14 cellular contexts compared by ENCODE assay signal in the genomic region with DNA sequence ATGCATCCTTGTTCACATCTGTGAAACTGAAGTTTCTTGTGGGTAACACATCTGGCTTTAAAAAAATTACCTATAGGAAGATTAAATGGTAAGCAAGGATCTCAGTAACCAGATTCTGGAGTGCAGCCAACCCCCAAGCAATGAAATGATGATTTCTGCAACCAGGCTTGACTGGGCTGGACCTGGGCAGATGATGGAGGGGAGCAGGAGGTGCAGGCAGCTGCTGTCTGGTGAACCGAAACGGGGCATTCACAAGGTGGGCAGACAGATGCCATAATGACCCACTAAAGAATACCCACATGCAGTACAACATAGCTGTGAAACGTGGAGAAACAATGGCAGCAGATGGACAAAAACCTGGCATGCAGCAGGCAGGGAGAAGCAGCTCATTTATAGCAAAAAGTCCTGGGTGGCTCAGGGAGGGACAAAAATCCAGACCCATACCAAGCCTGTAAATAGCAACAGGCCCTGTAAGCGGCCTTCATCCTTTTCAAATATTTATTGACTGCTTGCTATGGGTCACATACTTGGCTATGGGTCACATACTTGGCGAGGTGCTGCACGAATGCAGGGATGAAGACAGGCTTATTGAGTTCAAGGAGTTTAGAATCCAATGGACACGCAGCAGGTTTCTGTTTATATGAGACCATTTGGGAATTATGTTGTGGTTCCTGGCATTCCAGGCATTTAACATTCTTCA.
A peak's percentile ranks its signal among the peaks of the same experiment; 100 is the strongest.
DNase-seq lines count a peak whose midpoint lies in the region; ATAC-seq and TF ChIP-seq lines count a peak whose summit lies in the region.
"Had no signal": no experiment of that assay in that cellular context is flagged by ENCODE, and none has a peak within 500 bp of the region (broad histone marks: within the 10 kb centered on the region; RNA-seq: fewer than 3 reads in every experiment).

No MANE protein-coding gene starts in this region.

- POLR2A ChIA-PET in AG04450 (lab: Yijun Ruan, JAX): interaction anchor here (0.7 kb wide), 1 partner anchor 48 kb away, joined by 4 read pairs; no protein-coding TSS in a partner anchor

- no peaks in the 10 kb centered on the region; the same call in 1 of the 2 replicates for H3K9me3 ChIP-seq in AG04450 (ENCODE audit: control insufficient read depth, insufficient read depth, low read length)
- H3K9me3 ChIP-seq: thoracic aorta had no signal

- no peaks in the 10 kb centered on the region for H3K27me3 ChIP-seq in AG04450 (ENCODE audit: control insufficient read depth, insufficient read depth, low read length)

- no peak for TF ChIP-seq CTCF in AG04450 (IDR thresholded peaks at IDR 0.05; ENCODE audit: low read depth, low read length)
- TF ChIP-seq CTCF in fibroblast of villous mesenchyme (IDR thresholded peaks at IDR 0.05; ENCODE audit: insufficient read depth, low read depth, low read length): no peak

- H3K4me3 ChIP-seq in AG04450 (ENCODE audit: low read depth, low read length) (no peak overlapping the region), fibroblast of villous mesenchyme (ENCODE audit: low read depth, low read length) (no peak overlapping the region)
- H3K4me3 ChIP-seq: thoracic aorta had no signal

- peak overlapping the region; percentile 31 for H3K27ac ChIP-seq in AG04450 (ENCODE audit: low read depth, low read length)
- H3K27ac ChIP-seq: RWPE1, thoracic aorta had no signal

- CTCF ChIA-PET in AG04450 (lab: Charles Lee): interaction anchor here (2.8 kb wide), 1 partner anchor 21 kb away, joined by 12 read pairs; no protein-coding TSS in a partner anchor

- ATAC-seq in GM18873 (IDR thresholded peaks at IDR 0.05; ENCODE audit: low FRiP score, unreplicated experiment): no peak
- no peak for ATAC-seq in HG02588 (IDR thresholded peaks at IDR 0.05; ENCODE audit: unreplicated experiment)
- ATAC-seq: T-helper 17 cell had no signal

- DNase-seq in AG04450 (ENCODE audit: low read depth, low spot score): peak; percentile 52
- DNase-seq in GM04504 (ENCODE audit: low read depth): peak; percentile 54
- DNase-seq in NCI-H524 treated with DMSO at 0.1 percent for 48 hours (lab: John Stamatoyannopoulos, UW): peak; percentile 76
- DNase-seq in fibroblast of villous mesenchyme (ENCODE audit: low read depth): peak; percentile 57
- no peak for DNase-seq in LoVo (ENCODE audit: low spot score)
- DNase-seq in activated CD4-positive, alpha-beta T cell treated with anti-CD3 and anti-CD28 coated beads for 48 hours: no peak
- DNase-seq: ACHN; activated CD4-positive, alpha-beta T cell treated with anti-CD3 and anti-CD28 coated beads, Interleukin-2, amount 10 ng/mL, durations not matched to agents 7 days and 5 days; immature natural killer cell; T-helper 17 cell had no signal

Comparison
In these comparisons a context has a peak if more than half of its experiments do, and no peak if none do; other contexts are left out.
1. DNase-seq: peak in AG04450 (single experiment), GM04504 (single experiment), NCI-H524 treated with DMSO at 0.1 percent for 48 hours (single experiment) and fibroblast of villous mesenchyme (single experiment); none in LoVo (single experiment) and activated CD4-positive, alpha-beta T cell treated with anti-CD3 and anti-CD28 coated beads for 48 hours (single experiment).